In the genomic region with DNA sequence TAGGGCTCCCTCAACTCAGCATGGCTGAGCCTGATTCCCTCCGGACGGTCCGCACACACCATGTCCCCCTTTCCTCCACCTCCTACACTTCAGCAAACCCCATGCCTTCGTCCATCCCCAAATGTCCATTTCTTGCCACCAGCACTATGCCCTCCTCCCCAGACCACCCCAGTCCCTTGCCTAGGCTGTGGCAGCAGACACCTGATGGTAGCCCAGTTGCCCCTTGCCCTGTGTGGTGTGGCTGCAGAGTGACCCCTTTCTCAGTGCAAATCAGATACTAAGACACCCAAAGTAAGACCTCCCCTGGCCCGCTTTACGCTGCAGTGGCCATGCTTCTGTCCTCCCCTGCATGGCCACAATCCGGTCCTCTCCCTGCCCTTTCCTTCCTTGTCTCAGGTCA, we compare ENCODE assay signal across 21 cellular contexts. TPM values are rescaled to one million over a fixed set of nuclear protein-coding genes. Genes with fewer than 3 reads are reported as not detected.
DNase-seq lines count a peak whose midpoint lies in the region; ATAC-seq and TF ChIP-seq lines count a peak whose summit lies in the region.
"Had no signal": no experiment of that assay in that cellular context is flagged by ENCODE, and none has a peak within 500 bp of the region (broad histone marks: within the 10 kb centered on the region; RNA-seq: fewer than 3 reads in every experiment).

No MANE protein-coding gene starts in this region.

- H3K27me3 ChIP-seq in heart right ventricle (no peaks in the 10 kb centered on the region), right atrium auricular region (no peaks in the 10 kb centered on the region), sigmoid colon (no peaks in the 10 kb centered on the region)

- H3K4me3 ChIP-seq in heart right ventricle: no peak overlapping the region
- H3K4me3 ChIP-seq in right atrium auricular region: no peak overlapping the region
- H3K4me3 ChIP-seq in sigmoid colon: no peak overlapping the region

- H3K27ac ChIP-seq in heart right ventricle: peak overlapping the region; percentile 35 to 80 (median 73)
- H3K27ac ChIP-seq in right atrium auricular region: peak overlapping the region; percentile 51
- H3K27ac ChIP-seq in sigmoid colon: peak overlapping the region in 1 of 4 donors; percentile 52
- H3K27ac ChIP-seq: KMS-11, RWPE1 had no signal

- H3K9me3 ChIP-seq in heart right ventricle (no peaks in the 10 kb centered on the region), right atrium auricular region (no peaks in the 10 kb centered on the region), sigmoid colon (no peaks in the 10 kb centered on the region)

- H3K36me3 ChIP-seq in heart right ventricle: no peaks in the 10 kb centered on the region
- no peaks in the 10 kb centered on the region for H3K36me3 ChIP-seq in right atrium auricular region
- no peaks in the 10 kb centered on the region for H3K36me3 ChIP-seq in sigmoid colon

- TF ChIP-seq CTCF in heart right ventricle (IDR thresholded peaks at IDR 0.05): no peak
- no peak for TF ChIP-seq CTCF in right atrium auricular region (IDR thresholded peaks at IDR 0.05)
- no peak for TF ChIP-seq CTCF in sigmoid colon (IDR thresholded peaks at IDR 0.05)

- no peak for DNase-seq in heart right ventricle
- DNase-seq in Right ventricle myocardium superior: no peak
- DNase-seq in right atrium auricular region (ENCODE audit: low spot score): no peak
- DNase-seq in sigmoid colon: peak; percentile 48
- DNase-seq in ecto neural progenitor cell (ENCODE audit: low spot score): no peak
- no peak for DNase-seq in UCSD-AML1 (lab: John Stamatoyannopoulos, UW; ENCODE audit: unreplicated experiment)
- DNase-seq: C1 segment of cervical spinal cord, DMS153, EL, NCI-H1436 treated with DMSO at 0.1 percent for 48 hours, NCI-H2029 treated with DMSO at 0.1 percent for 48 hours, NCI-H2171 treated with DMSO at 0.1 percent for 48 hours, NCI-H82, PC-3 had no signal

- H3K4me1 ChIP-seq in heart right ventricle: peaks cover 5 to 61% (median 18%) of the 10 kb centered on the region in 9 donors
- H3K4me1 ChIP-seq in right atrium auricular region: peaks cover 0 to 25% of the 10 kb centered on the region in 2 donors
- H3K4me1 ChIP-seq in sigmoid colon: no peaks in the 10 kb centered on the region

- no peak for TF ChIP-seq POLR2A in sigmoid colon (IDR thresholded peaks at IDR 0.05)

- no peak for TF ChIP-seq EP300 in sigmoid colon (IDR thresholded peaks at IDR 0.05)

- intact Hi-C loops in heart right ventricle (cut with DNase I) (loop anchor here in 2 of 10 donors (10.0 kb wide), 2 partner anchors 45 to 65 kb away; no protein-coding TSS in a partner anchor), Right ventricle myocardium superior (cut with DNase I) (no loop called here), sigmoid colon (cut with DNase I) (no loop called here)

- ATAC-seq in heart right ventricle: no peak
- ATAC-seq in Right ventricle myocardium superior (ENCODE audit: poor library complexity): no peak
- ATAC-seq in HG02870 (IDR thresholded peaks at IDR 0.05; ENCODE audit: unreplicated experiment): no peak
- no peak for ATAC-seq in HG02973 (IDR thresholded peaks at IDR 0.05; ENCODE audit: unreplicated experiment)
- ATAC-seq: HepG2, PC-3 had no signal

- 82 to 85% methylated on average over 7 of the region's 7 CpGs for WGBS in heart right ventricle, 2 donors
- WGBS in sigmoid colon, 2 donors: 82 to 83% methylated on average over 7 of the region's 7 CpGs

RNA-seq across cellular contexts. Expression of gene CD93, which starts 34.1 kb away (rescaled TPM):
- total RNA-seq in heart right ventricle (10 to 100 TPM; 29.6 to 85.0 (median 40.0) TPM), Right ventricle myocardium superior (37.0 TPM), right atrium auricular region (10 to 100 TPM; 35.7 to 51.6 TPM), sigmoid colon (10 to 100 TPM; 14.2 to 27.2 (median 17.7) TPM)
- polyA plus RNA-seq in heart right ventricle (10 to 100 TPM; 12.7 to 24.9 TPM), sigmoid colon (10 to 100 TPM in 2 of 3 donors, 1 to 10 TPM in 1; 1.8 to 14.5 (median 10.6) TPM)
- total RNA-seq: H4, HepG2, NCI-H460, PC-3 had no signal
- polyA plus RNA-seq: HepG2 had no signal
